19 cellular contexts compared by ENCODE assay signal in genomic region chr18:42072407-42072806, GRCh38.
DNase-seq lines count a peak whose midpoint lies in the region; FAIRE-seq and TF ChIP-seq lines count a peak whose summit lies in the region.
"Had no signal": no experiment of that assay in that cellular context is flagged by ENCODE, and none has a peak within 500 bp of the region (broad histone marks: within the 10 kb centered on the region; RNA-seq: fewer than 3 reads in every experiment).

No MANE protein-coding gene starts in this region.

- no peak for FAIRE-seq in D721Med (lab: Jason Lieb, UNC)
- FAIRE-seq: GM18507, TTC549 had no signal

- DNase-seq in D721Med (ENCODE audit: insufficient read length, low spot score) = no peak
- peak; percentile 21 for DNase-seq in OCI-M1 (lab: John Stamatoyannopoulos, UW)
- no peak for DNase-seq in fibroblast of mammary gland (ENCODE audit: low read depth)
- no peak for DNase-seq in amygdala (lab: John Stamatoyannopoulos, UW)
- DNase-seq in NOMO-1 treated with dmso at 0.1 percent for 144 hours (lab: John Stamatoyannopoulos, UW; ENCODE audit: unreplicated experiment) = no peak
- DNase-seq in pons (ENCODE audit: low spot score) = no peak
- DNase-seq: activated CD4-positive, alpha-beta T cell treated with anti-CD3 and anti-CD28 coated beads, Interleukin-2, amount 50 U/mL, for 1 hour; activated naive CD4-positive, alpha-beta T cell treated with Interleukin-2 at 50 U/mL for 16 hours; activated T-cell treated with anti-CD3 and anti-CD28 coated beads, Interleukin-2, amount 50 U/mL, for 1 hour; colonic mucosa; GF-D8; Karpas-422; NCI-H1417; NCI-H2171 treated with DMSO at 0.1 percent for 48 hours; NCI-H774 had no signal

- H3K4me3 ChIP-seq in fibroblast of mammary gland (ENCODE audit: control insufficient read depth, low read depth, low read length) = no peak overlapping the region
- H3K4me3 ChIP-seq: BLaER1, colonic mucosa had no signal

- TF ChIP-seq CTCF in D721Med (IDR thresholded peaks at IDR 0.05; ENCODE audit: insufficient read depth, missing control alignments) = peak; percentile 10
- peak; percentile 30 for TF ChIP-seq CTCF in GM12873 (IDR thresholded peaks at IDR 0.05; ENCODE audit: insufficient read depth, low read depth, low read length, missing control alignments)
- peak; percentile 11 for TF ChIP-seq CTCF in fibroblast of mammary gland (conservative IDR thresholded peaks at IDR 0.05; ENCODE audit: control insufficient read depth, insufficient read depth, low read depth, low read length)
